Comparison of ENCODE assay signal across 1 cellular context in the genomic region with DNA sequence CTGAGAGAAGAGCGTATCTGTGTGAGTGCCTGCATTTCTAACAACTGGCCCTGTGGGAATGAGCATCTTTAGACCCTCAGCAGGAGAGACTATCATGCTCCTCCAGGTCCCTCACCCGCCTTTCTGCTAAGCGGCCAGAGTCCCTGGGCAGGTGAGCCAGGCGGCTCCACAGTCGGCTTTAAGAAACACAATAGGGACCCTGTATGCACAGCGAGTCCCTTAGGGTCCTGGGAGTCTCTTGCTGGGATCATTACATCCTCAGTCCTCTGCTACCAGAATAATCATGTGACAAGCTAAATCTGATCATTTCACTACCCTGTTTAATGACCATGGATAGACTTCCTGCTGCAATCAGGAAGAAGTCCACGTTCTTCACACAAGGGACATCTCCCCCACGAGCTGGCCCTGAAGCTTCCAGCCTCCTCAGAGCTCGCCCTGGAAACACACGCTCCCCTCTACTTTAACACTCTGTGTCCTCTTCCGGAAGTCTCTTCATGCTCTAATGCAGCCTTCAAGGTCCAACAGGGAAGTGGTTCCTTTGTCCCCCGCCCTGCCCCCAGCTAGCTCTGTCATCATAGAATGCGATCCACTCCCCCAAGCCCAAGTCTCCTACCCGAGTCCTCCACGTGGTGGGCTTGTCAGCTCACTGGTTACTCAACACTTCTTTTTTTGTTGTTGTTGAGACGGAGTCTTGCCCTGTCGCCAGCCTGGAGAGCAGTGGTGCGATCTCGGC.
TF ChIP-seq lines count a peak whose summit lies in the region.

No MANE protein-coding gene starts in this region.

TF ChIP-seq in GM12878, 131 proteins besides CTCF, POLR2A, EP300 and RAD21 (continued from another document):
- TF ChIP-seq, protein P1, sequence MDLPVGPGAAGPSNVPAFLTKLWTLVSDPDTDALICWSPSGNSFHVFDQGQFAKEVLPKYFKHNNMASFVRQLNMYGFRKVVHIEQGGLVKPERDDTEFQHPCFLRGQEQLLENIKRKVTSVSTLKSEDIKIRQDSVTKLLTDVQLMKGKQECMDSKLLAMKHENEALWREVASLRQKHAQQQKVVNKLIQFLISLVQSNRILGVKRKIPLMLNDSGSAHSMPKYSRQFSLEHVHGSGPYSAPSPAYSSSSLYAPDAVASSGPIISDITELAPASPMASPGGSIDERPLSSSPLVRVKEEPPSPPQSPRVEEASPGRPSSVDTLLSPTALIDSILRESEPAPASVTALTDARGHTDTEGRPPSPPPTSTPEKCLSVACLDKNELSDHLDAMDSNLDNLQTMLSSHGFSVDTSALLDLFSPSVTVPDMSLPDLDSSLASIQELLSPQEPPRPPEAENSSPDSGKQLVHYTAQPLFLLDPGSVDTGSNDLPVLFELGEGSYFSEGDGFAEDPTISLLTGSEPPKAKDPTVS (IDR thresholded peaks at IDR 0.05; ENCODE audit: low read depth, low read length) = no peak
- TF ChIP-seq, protein P2, sequence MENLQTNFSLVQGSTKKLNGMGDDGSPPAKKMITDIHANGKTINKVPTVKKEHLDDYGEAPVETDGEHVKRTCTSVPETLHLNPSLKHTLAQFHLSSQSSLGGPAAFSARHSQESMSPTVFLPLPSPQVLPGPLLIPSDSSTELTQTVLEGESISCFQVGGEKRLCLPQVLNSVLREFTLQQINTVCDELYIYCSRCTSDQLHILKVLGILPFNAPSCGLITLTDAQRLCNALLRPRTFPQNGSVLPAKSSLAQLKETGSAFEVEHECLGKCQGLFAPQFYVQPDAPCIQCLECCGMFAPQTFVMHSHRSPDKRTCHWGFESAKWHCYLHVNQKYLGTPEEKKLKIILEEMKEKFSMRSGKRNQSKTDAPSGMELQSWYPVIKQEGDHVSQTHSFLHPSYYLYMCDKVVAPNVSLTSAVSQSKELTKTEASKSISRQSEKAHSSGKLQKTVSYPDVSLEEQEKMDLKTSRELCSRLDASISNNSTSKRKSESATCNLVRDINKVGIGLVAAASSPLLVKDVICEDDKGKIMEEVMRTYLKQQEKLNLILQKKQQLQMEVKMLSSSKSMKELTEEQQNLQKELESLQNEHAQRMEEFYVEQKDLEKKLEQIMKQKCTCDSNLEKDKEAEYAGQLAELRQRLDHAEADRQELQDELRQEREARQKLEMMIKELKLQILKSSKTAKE (IDR thresholded peaks at IDR 0.05; ENCODE audit: low read depth, poor library complexity, severe bottlenecking) = no peak
- TF ChIP-seq RCOR1 (conservative IDR thresholded peaks at IDR 0.05; ENCODE audit: low read depth, low read length) = no peak
- TF ChIP-seq RAD51 (IDR thresholded peaks at IDR 0.05) = no peak
- TF ChIP-seq, protein P3, sequence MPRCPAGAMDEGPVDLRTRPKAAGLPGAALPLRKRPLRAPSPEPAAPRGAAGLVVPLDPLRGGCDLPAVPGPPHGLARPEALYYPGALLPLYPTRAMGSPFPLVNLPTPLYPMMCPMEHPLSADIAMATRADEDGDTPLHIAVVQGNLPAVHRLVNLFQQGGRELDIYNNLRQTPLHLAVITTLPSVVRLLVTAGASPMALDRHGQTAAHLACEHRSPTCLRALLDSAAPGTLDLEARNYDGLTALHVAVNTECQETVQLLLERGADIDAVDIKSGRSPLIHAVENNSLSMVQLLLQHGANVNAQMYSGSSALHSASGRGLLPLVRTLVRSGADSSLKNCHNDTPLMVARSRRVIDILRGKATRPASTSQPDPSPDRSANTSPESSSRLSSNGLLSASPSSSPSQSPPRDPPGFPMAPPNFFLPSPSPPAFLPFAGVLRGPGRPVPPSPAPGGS (IDR thresholded peaks at IDR 0.05; ENCODE audit: borderline replicate concordance, insufficient read depth, low read depth, low read length, poor library complexity, severe bottlenecking) = no peak
- no peak for TF ChIP-seq RBBP5 (conservative IDR thresholded peaks at IDR 0.05)
- TF ChIP-seq, protein P4, sequence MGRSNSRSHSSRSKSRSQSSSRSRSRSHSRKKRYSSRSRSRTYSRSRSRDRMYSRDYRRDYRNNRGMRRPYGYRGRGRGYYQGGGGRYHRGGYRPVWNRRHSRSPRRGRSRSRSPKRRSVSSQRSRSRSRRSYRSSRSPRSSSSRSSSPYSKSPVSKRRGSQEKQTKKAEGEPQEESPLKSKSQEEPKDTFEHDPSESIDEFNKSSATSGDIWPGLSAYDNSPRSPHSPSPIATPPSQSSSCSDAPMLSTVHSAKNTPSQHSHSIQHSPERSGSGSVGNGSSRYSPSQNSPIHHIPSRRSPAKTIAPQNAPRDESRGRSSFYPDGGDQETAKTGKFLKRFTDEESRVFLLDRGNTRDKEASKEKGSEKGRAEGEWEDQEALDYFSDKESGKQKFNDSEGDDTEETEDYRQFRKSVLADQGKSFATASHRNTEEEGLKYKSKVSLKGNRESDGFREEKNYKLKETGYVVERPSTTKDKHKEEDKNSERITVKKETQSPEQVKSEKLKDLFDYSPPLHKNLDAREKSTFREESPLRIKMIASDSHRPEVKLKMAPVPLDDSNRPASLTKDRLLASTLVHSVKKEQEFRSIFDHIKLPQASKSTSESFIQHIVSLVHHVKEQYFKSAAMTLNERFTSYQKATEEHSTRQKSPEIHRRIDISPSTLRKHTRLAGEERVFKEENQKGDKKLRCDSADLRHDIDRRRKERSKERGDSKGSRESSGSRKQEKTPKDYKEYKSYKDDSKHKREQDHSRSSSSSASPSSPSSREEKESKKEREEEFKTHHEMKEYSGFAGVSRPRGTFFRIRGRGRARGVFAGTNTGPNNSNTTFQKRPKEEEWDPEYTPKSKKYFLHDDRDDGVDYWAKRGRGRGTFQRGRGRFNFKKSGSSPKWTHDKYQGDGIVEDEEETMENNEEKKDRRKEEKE (IDR thresholded peaks at IDR 0.05) = no peak
- TF ChIP-seq CREM (IDR thresholded peaks at IDR 0.05; ENCODE audit: low read depth) = peak; percentile 58; the same call in 1 of the 2 replicates
- no peak for TF ChIP-seq TCF3 (IDR thresholded peaks at IDR 0.05; ENCODE audit: borderline replicate concordance, insufficient read depth, low read depth, low read length)
- TF ChIP-seq NR2F1 (conservative IDR thresholded peaks at IDR 0.05) = no peak
- no peak for TF ChIP-seq SIN3A (IDR thresholded peaks at IDR 0.05; ENCODE audit: low read depth, low read length)
- no peak for TF ChIP-seq SREBF2 (IDR thresholded peaks at IDR 0.05; ENCODE audit: low read length)
- TF ChIP-seq CEBPB (IDR thresholded peaks at IDR 0.05; ENCODE audit: borderline replicate concordance in 1 of 2, low read depth in 2 of 2, low read length in 2 of 2) = no peak
- no peak for TF ChIP-seq HCFC1 (IDR thresholded peaks at IDR 0.05; ENCODE audit: low read length)
- no peak for TF ChIP-seq WRNIP1 (IDR thresholded peaks at IDR 0.05; ENCODE audit: borderline replicate concordance, low read depth, low read length)
- TF ChIP-seq CHD4 (IDR thresholded peaks at IDR 0.05) = no peak
TF ChIP-seq in GM12878: peak in this region for 19.
